In genomic region chr14:69441948-69442347, GRCh38 we compare ENCODE assay signal across 10 cellular contexts.
A peak's percentile ranks its signal among the peaks of the same experiment; 100 is the strongest.
DNase-seq lines count a peak whose midpoint lies in the region; ATAC-seq and TF ChIP-seq lines count a peak whose summit lies in the region.
"Had no signal": no experiment of that assay in that cellular context is flagged by ENCODE, and none has a peak within 500 bp of the region (broad histone marks: within the 10 kb centered on the region; RNA-seq: fewer than 3 reads in every experiment).

No MANE protein-coding gene starts in this region.

- H3F3A ChIP-seq in SU-DHL-6 (ENCODE audit: insufficient read depth), result no peaks in the 10 kb centered on the region

- H3K9me2 ChIP-seq in SU-DHL-6 (replicated peaks; ENCODE audit: insufficient read depth, low read length), result no peaks in the 10 kb centered on the region

- peak overlapping the region; percentile 12; the same call in 1 of the 2 replicates for H3K9ac ChIP-seq in SU-DHL-6 (ENCODE audit: low read length)

- DNase-seq in AG10803 (ENCODE audit: low read depth), result peak; percentile 15
- no peak for DNase-seq in C1 segment of cervical spinal cord (lab: John Stamatoyannopoulos, UW)
- no peak for DNase-seq in COLO668 (lab: John Stamatoyannopoulos, UW; ENCODE audit: unreplicated experiment)
- no peak for DNase-seq in substantia nigra (lab: John Stamatoyannopoulos, UW)
- DNase-seq: left lung had no signal

- peak; percentile 64 for ATAC-seq in GM18909 (IDR thresholded peaks at IDR 0.05; ENCODE audit: poor library complexity, unreplicated experiment)
- peak; percentile 52 for ATAC-seq in HG02884 (IDR thresholded peaks at IDR 0.05; ENCODE audit: unreplicated experiment)
- ATAC-seq in HG02588 (IDR thresholded peaks at IDR 0.05; ENCODE audit: unreplicated experiment), result no peak
- ATAC-seq: left lung had no signal

- H3K79me2 ChIP-seq in SU-DHL-6 (ENCODE audit: insufficient read depth, low read length), result peaks cover 3% of the 10 kb centered on the region; the same call in 1 of the 2 replicates

- H3K4me2 ChIP-seq in SU-DHL-6 (ENCODE audit: low read depth, low read length, poor library complexity, severe bottlenecking), result peak overlapping the region; percentile 42

- no peaks in the 10 kb centered on the region for H4K20me1 ChIP-seq in SU-DHL-6 (ENCODE audit: low read depth, low read length)

- no peak overlapping the region for H3K4me3 ChIP-seq in AG10803 (ENCODE audit: low read length)
- H3K4me3 ChIP-seq in SU-DHL-6 (ENCODE audit: insufficient read depth, low read length, poor library complexity, severe bottlenecking), result no peak overlapping the region
- H3K4me3 ChIP-seq: esophagus muscularis mucosa, left lung had no signal

- no peak overlapping the region for H2AFZ ChIP-seq in SU-DHL-6 (ENCODE audit: low read depth, low read length, severe bottlenecking)

- H3K27ac ChIP-seq in SU-DHL-6 (ENCODE audit: low read depth, low read length) (peak overlapping the region; percentile 61), substantia nigra (ENCODE audit: low read depth, low read length, poor library complexity, severe bottlenecking) (no peak overlapping the region)
- H3K27ac ChIP-seq: esophagus muscularis mucosa, left lung had no signal

- H3K27me3 ChIP-seq in SU-DHL-6 (ENCODE audit: low read length), result no peaks in the 10 kb centered on the region
- H3K27me3 ChIP-seq: esophagus muscularis mucosa, left lung had no signal

- no peaks in the 10 kb centered on the region for H3K36me3 ChIP-seq in SU-DHL-6 (ENCODE audit: low read length)

- no peak for TF ChIP-seq CTCF in AG10803 (conservative IDR thresholded peaks at IDR 0.05; ENCODE audit: low read length)
- no peak for TF ChIP-seq CTCF in SU-DHL-6 (IDR thresholded peaks at IDR 0.05; ENCODE audit: insufficient read depth, low read length, poor library complexity, severe bottlenecking)

- H3K9me3 ChIP-seq in SU-DHL-6 (ENCODE audit: insufficient read depth, low read length), result no peaks in the 10 kb centered on the region
- H3K9me3 ChIP-seq: esophagus muscularis mucosa, left lung had no signal
